In the genomic region with DNA sequence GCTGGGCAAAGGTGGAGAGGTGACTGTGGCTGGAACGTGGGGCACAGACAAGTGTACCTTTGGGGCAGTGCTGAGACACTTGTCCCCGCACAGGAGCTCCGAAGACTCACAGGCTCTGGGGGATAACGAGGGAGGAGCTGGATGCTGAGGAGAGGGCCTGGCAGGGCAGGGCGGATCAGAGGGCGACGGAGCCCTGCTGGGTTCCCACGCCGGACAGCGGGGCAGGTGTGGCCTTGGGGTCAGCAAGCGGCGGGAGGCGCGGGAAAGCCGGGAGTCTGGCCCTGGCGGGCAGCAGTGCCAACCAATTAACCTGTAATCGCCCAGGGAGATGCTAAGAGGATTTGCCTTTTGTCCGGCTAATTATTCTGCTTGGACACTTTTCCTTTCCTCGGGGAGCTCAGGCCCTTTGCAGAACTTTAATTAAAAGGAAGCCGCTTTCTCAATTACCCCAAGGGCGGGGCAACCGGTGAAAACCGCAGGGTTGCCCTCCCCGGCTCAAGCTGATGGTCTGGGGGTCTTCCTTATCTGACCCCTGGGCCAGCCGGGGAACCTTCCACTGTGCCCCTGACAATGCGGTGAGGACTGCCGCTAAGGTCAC, we compare ENCODE assay signal across 21 cellular contexts.
DNase-seq lines count a peak whose midpoint lies in the region; ATAC-seq, FAIRE-seq and TF ChIP-seq lines count a peak whose summit lies in the region.
"Had no signal": no experiment of that assay in that cellular context is flagged by ENCODE, and none has a peak within 500 bp of the region (broad histone marks: within the 10 kb centered on the region; RNA-seq: fewer than 3 reads in every experiment).

No MANE protein-coding gene starts in this region.

- intact Hi-C loops in left ventricle myocardium inferior (cut with micrococcal nuclease) (no loop called here), Right ventricle myocardium inferior (cut with DNase I) (no loop called here), CD14-positive monocyte (cut with micrococcal nuclease) (no loop called here)

- peaks cover 14% of the 10 kb centered on the region for H3K4me1 ChIP-seq in left ventricle myocardium inferior
- H3K4me1 ChIP-seq in astrocyte (ENCODE audit: insufficient read depth, low read length) = peaks cover 27% of the 10 kb centered on the region
- H3K4me1 ChIP-seq in mesenchymal stem cell (ENCODE audit: control insufficient read depth, insufficient read depth, low read depth, low read length) = peaks cover 38% of the 10 kb centered on the region
- H3K4me1 ChIP-seq in skeletal muscle satellite cell (ENCODE audit: control insufficient read depth, insufficient read depth, low read length) = peaks cover 31% of the 10 kb centered on the region
- H3K4me1 ChIP-seq: Caco-2 had no signal

- no peaks in the 10 kb centered on the region for H3K79me2 ChIP-seq in astrocyte (ENCODE audit: insufficient read depth, low read length)

- H3K14ac ChIP-seq in mesenchymal stem cell (ENCODE audit: low read length in 2 of 2) = no peak overlapping the region

- H4K8ac ChIP-seq in mesenchymal stem cell (ENCODE audit: low read length) = no peak overlapping the region

- peak overlapping the region; percentile 61 for H3K27ac ChIP-seq in left ventricle myocardium inferior (replicated peaks)
- H3K27ac ChIP-seq in astrocyte (ENCODE audit: low read depth, low read length) = no peak overlapping the region
- no peak overlapping the region for H3K27ac ChIP-seq in mesenchymal stem cell (ENCODE audit: low read length, poor library complexity, severe bottlenecking)
- H3K27ac ChIP-seq: Peyer's patch had no signal

- no peaks in the 10 kb centered on the region for H3K9me3 ChIP-seq in left ventricle myocardium inferior (replicated peaks)
- no peaks in the 10 kb centered on the region for H3K9me3 ChIP-seq in astrocyte (ENCODE audit: insufficient read depth, low read depth, low read length)
- no peaks in the 10 kb centered on the region for H3K9me3 ChIP-seq in mesenchymal stem cell (ENCODE audit: control insufficient read depth, low read length)
- no peaks in the 10 kb centered on the region for H3K9me3 ChIP-seq in skeletal muscle satellite cell (replicated peaks; ENCODE audit: low read length)
- H3K9me3 ChIP-seq: A549, Caco-2, Peyer's patch had no signal

- no peak overlapping the region for H2BK120ac ChIP-seq in mesenchymal stem cell (ENCODE audit: low read depth, low read length)

- peaks cover 30% of the 10 kb centered on the region for H3K27me3 ChIP-seq in left ventricle myocardium inferior (ENCODE audit: low read depth)
- no peaks in the 10 kb centered on the region for H3K27me3 ChIP-seq in astrocyte (ENCODE audit: insufficient read depth, low read length)
- peaks cover 0 to 64% of the 10 kb centered on the region in 2 experiments for H3K27me3 ChIP-seq in mesenchymal stem cell (ENCODE audit: control insufficient read depth in 1 of 2, insufficient read depth in 1 of 2, low read length in 2 of 2)
- peaks cover 29% of the 10 kb centered on the region for H3K27me3 ChIP-seq in skeletal muscle satellite cell (ENCODE audit: control insufficient read depth, insufficient read depth, low read length)
- H3K27me3 ChIP-seq: Peyer's patch had no signal

- no peak overlapping the region for H3K4ac ChIP-seq in mesenchymal stem cell (ENCODE audit: low read depth in 1 of 2, low read length in 2 of 2)

- no peak overlapping the region for H3K4me3 Mint-ChIP-seq in astrocyte (ENCODE audit: unreplicated experiment)
- peak overlapping the region in 1 of 2 donors; percentile 46 for H3K4me3 Mint-ChIP-seq in CD14-positive monocyte
- H3K4me3 Mint-ChIP-seq: H9 had no signal

- H2BK5ac ChIP-seq in mesenchymal stem cell (ENCODE audit: low read depth, low read length, poor library complexity, severe bottlenecking) = peak overlapping the region; percentile 71

- H3K36me3 ChIP-seq in left ventricle myocardium inferior (no peaks in the 10 kb centered on the region), astrocyte (ENCODE audit: insufficient read depth, low read length) (no peaks in the 10 kb centered on the region), mesenchymal stem cell (ENCODE audit: control insufficient read depth in 1 of 2, insufficient read depth in 2 of 2, low read depth in 1 of 2, low read length in 2 of 2) (no peaks in the 10 kb centered on the region), skeletal muscle satellite cell (ENCODE audit: insufficient read depth, low read length) (no peaks in the 10 kb centered on the region)
- H3K36me3 ChIP-seq: Peyer's patch had no signal

- H3K9me3 Mint-ChIP-seq in astrocyte (ENCODE audit: unreplicated experiment) = no peaks in the 10 kb centered on the region
- H3K9me3 Mint-ChIP-seq in CD14-positive monocyte = peaks cover 0 to 1% (median 0%) of the 10 kb centered on the region in 7 donors
- H3K9me3 Mint-ChIP-seq: H9 had no signal

- 89% methylated on average over 27 of the region's 27 CpGs for WGBS in mesenchymal stem cell

- H2BK15ac ChIP-seq in mesenchymal stem cell (ENCODE audit: low read depth, poor library complexity, severe bottlenecking) = peak overlapping the region; percentile 45

- H4K91ac ChIP-seq in mesenchymal stem cell (ENCODE audit: low read length) = no peak overlapping the region

- H3K79me1 ChIP-seq in mesenchymal stem cell (replicated peaks; ENCODE audit: low read length, poor library complexity, severe bottlenecking) = no peaks in the 10 kb centered on the region

- FAIRE-seq in astrocyte (lab: Jason Lieb, UNC) = no peak
- FAIRE-seq: A549, G401.6, GM12891 had no signal

- H3K23ac ChIP-seq in mesenchymal stem cell (ENCODE audit: low read length in 2 of 2) = no peak overlapping the region

- peak overlapping the region; percentile 50 for H2AK5ac ChIP-seq in mesenchymal stem cell (ENCODE audit: low read length, severe bottlenecking)

- H3K4me3 ChIP-seq in left ventricle myocardium inferior (peak overlapping the region; percentile 13), astrocyte (ENCODE audit: insufficient read depth, low read depth, low read length) (no peak overlapping the region), mesenchymal stem cell (ENCODE audit: insufficient read depth in 1 of 2, low read depth in 1 of 2, low read length in 2 of 2) (no peak overlapping the region), skeletal muscle satellite cell (ENCODE audit: low read length) (peak overlapping the region; percentile 57)
- H3K4me3 ChIP-seq: A549, Peyer's patch had no signal

- TF ChIP-seq CTCF in left ventricle myocardium inferior (IDR thresholded peaks at IDR 0.05; ENCODE audit: borderline replicate concordance) (no peak), astrocyte (IDR thresholded peaks at IDR 0.05; ENCODE audit: insufficient read depth, low read depth, low read length) (no peak), CD14-positive monocyte (IDR thresholded peaks at IDR 0.05) (no peak)

- no peak for DNase-seq in left ventricle myocardium inferior
- DNase-seq in Right ventricle myocardium inferior (ENCODE audit: missing footprints) = no peak
- DNase-seq in astrocyte (ENCODE audit: low read depth) = no peak
- DNase-seq in mesenchymal stem cell = no peak
- no peak for DNase-seq in epidermal melanocyte (ENCODE audit: insufficient read length, low spot score)
- no peak for DNase-seq in CD14-positive monocyte (ENCODE audit: low spot score)
- no peak for DNase-seq in NCI-H1092 (lab: John Stamatoyannopoulos, UW)
- DNase-seq: Caco-2, DMS79, H9, Kasumi-1, NCI-H1694, NCI-H2107, NCI-H345, NCI-H82, Peyer's patch, SHP77 treated with DMSO at 0.1 percent for 48 hours had no signal

- H3K36me3 Mint-ChIP-seq in astrocyte (ENCODE audit: low read depth, unreplicated experiment) = peaks cover 1% of the 10 kb centered on the region
- H3K36me3 Mint-ChIP-seq in CD14-positive monocyte = no peaks in the 10 kb centered on the region

- peak overlapping the region; percentile 50 for H3K4me2 ChIP-seq in astrocyte (ENCODE audit: low read length)
- H3K4me2 ChIP-seq in mesenchymal stem cell (ENCODE audit: low read length, poor library complexity, severe bottlenecking) = peak overlapping the region; percentile 47
- H3K4me2 ChIP-seq in skeletal muscle satellite cell (ENCODE audit: low read length) = peak overlapping the region; percentile 83
- H3K4me2 ChIP-seq: A549 had no signal

- no peak overlapping the region for H2AFZ ChIP-seq in astrocyte (ENCODE audit: low read depth, low read length)
- no peak overlapping the region for H2AFZ ChIP-seq in mesenchymal stem cell (ENCODE audit: low read depth, low read length)

- peak overlapping the region; percentile 46 for H3K9ac ChIP-seq in astrocyte (ENCODE audit: low read length)
- H3K9ac ChIP-seq in mesenchymal stem cell (ENCODE audit: low read length) = peak overlapping the region; percentile 15
- peak overlapping the region; percentile 44 for H3K9ac ChIP-seq in skeletal muscle satellite cell (ENCODE audit: low read depth, low read length)

- no peak overlapping the region for H2BK12ac ChIP-seq in mesenchymal stem cell (ENCODE audit: low read length in 2 of 2)

- no peak overlapping the region for H3K27ac Mint-ChIP-seq in astrocyte (ENCODE audit: unreplicated experiment)
- H3K27ac Mint-ChIP-seq in CD14-positive monocyte = no peak overlapping the region

- peaks cover 5% of the 10 kb centered on the region for H3K4me1 Mint-ChIP-seq in astrocyte (ENCODE audit: low read depth, unreplicated experiment)
- peaks cover 3% of the 10 kb centered on the region for H3K4me1 Mint-ChIP-seq in CD14-positive monocyte

- no peak overlapping the region for H3K18ac ChIP-seq in mesenchymal stem cell (ENCODE audit: low read depth in 1 of 2, low read length in 2 of 2)

- no peak for ATAC-seq in Right ventricle myocardium inferior
- ATAC-seq: A549 had no signal

- H4K20me1 ChIP-seq in astrocyte (ENCODE audit: insufficient read depth, low read length) = no peaks in the 10 kb centered on the region

- H3K27me3 Mint-ChIP-seq in astrocyte (ENCODE audit: low read depth, unreplicated experiment) (peaks cover 31% of the 10 kb centered on the region), CD14-positive monocyte (ENCODE audit: low read depth in 3 of 3) (peaks cover 27 to 56% (median 49%) of the 10 kb centered on the region in 3 donors)

Comparison
In these comparisons a context has a peak if more than half of its experiments do, and no peak if none do; other contexts are left out.
1. H3K4me3 ChIP-seq: peak in left ventricle myocardium inferior (single experiment) and skeletal muscle satellite cell (single experiment); none in astrocyte (single experiment) and mesenchymal stem cell (0 of 2).
2. Peak in every context shown above with its lines, with median percentiles within 50 percentile points of each other: H3K4me2 ChIP-seq and H3K9ac ChIP-seq.